ENCODE assay signal across 9 cellular contexts in genomic region chr15:44347495-44347894, GRCh38.
"Had no signal": no experiment of that assay in that cellular context is flagged by ENCODE, and none has a peak within 500 bp of the region (broad histone marks: within the 10 kb centered on the region; RNA-seq: fewer than 3 reads in every experiment).

No MANE protein-coding gene starts in this region.

- H3K9me3 ChIP-seq: HAP-1 had no signal

- H3K27ac Mint-ChIP-seq: HFFc6 had no signal

- DNase-seq: GM23248, GOT3, H7, HFFc6, IMR-90, KG1 had no signal

- H3K9me3 Mint-ChIP-seq: HFFc6 had no signal

- H3K4me1 ChIP-seq: HAP-1 had no signal

- H3K4me3 Mint-ChIP-seq: HFFc6 had no signal

- ATAC-seq: HCT116, K562 had no signal

- H3K4me3 ChIP-seq: GM23248, HAP-1, K562 had no signal

- H3K27ac ChIP-seq: GM23248 had no signal
